Comparison of ENCODE assay signal across 17 cellular contexts in genomic region chr5:172403822-172404221, GRCh38. TPM values are rescaled to one million over a fixed set of nuclear protein-coding genes. Genes with fewer than 3 reads are reported as not detected.
DNase-seq lines count a peak whose midpoint lies in the region; ATAC-seq and TF ChIP-seq lines count a peak whose summit lies in the region.
"Had no signal": no experiment of that assay in that cellular context is flagged by ENCODE, and none has a peak within 500 bp of the region (broad histone marks: within the 10 kb centered on the region; RNA-seq: fewer than 3 reads in every experiment).

No MANE protein-coding gene starts in this region.

- H3K27me3 Mint-ChIP-seq in neural crest cell (ENCODE audit: low read depth) = no peaks in the 10 kb centered on the region
- H3K27me3 Mint-ChIP-seq in activated T-cell treated with anti-CD3 and anti-CD28 coated beads, Interleukin-2, amount 50 U/mL, for 24 hours = peaks cover 48% of the 10 kb centered on the region

- intact Hi-C loops in left cardiac atrium (cut with DNase I) = no loop called here
- intact Hi-C loops in thyroid gland (cut with DNase I) = no loop called here

- H3K9me3 ChIP-seq in adipocyte (ENCODE audit: control insufficient read depth, low read length) (no peaks in the 10 kb centered on the region), thyroid gland (no peaks in the 10 kb centered on the region)
- H3K9me3 ChIP-seq: HAP-1 had no signal

- H3K4me1 ChIP-seq in adipocyte (ENCODE audit: control insufficient read depth, insufficient read depth, low read length) (peaks cover 50% of the 10 kb centered on the region), thyroid gland (peaks cover 14 to 20% of the 10 kb centered on the region in 2 donors)
- H3K4me1 ChIP-seq: HAP-1 had no signal

- ATAC-seq in left cardiac atrium (peak; percentile 44 to 62), HG03280 (IDR thresholded peaks at IDR 0.05; ENCODE audit: unreplicated experiment) (no peak)
- ATAC-seq: activated CD8-positive, alpha-beta T cell treated with anti-CD3 and anti-CD28 coated beads, Interleukin-2, amount 10 ng/mL, durations not matched to agents 7 days and 5 days; naive thymus-derived CD8-positive, alpha-beta T cell; SK-N-SH treated with all-trans-retinoic acid at 6 μM for 48 hours had no signal

- H3K9me3 Mint-ChIP-seq in neural crest cell = no peaks in the 10 kb centered on the region
- H3K9me3 Mint-ChIP-seq in activated T-cell treated with anti-CD3 and anti-CD28 coated beads, Interleukin-2, amount 50 U/mL, for 24 hours = no peaks in the 10 kb centered on the region

- H3K36me3 ChIP-seq in adipocyte (ENCODE audit: control insufficient read depth, insufficient read depth, low read length, severe bottlenecking) (peaks cover 27% of the 10 kb centered on the region), thyroid gland (peaks cover 0 to 4% of the 10 kb centered on the region in 2 donors)

- H3K27ac ChIP-seq in thyroid gland = peak overlapping the region; percentile 67 to 90 (median 83)
- H3K27ac ChIP-seq: brain microvascular endothelial cell had no signal

- peaks cover 29% of the 10 kb centered on the region for H3K36me3 Mint-ChIP-seq in neural crest cell (ENCODE audit: low read depth)
- no peaks in the 10 kb centered on the region for H3K36me3 Mint-ChIP-seq in activated T-cell treated with anti-CD3 and anti-CD28 coated beads, Interleukin-2, amount 50 U/mL, for 24 hours (ENCODE audit: low read depth)

- H3K4me1 Mint-ChIP-seq in neural crest cell = peaks cover 29% of the 10 kb centered on the region
- H3K4me1 Mint-ChIP-seq in activated T-cell treated with anti-CD3 and anti-CD28 coated beads, Interleukin-2, amount 50 U/mL, for 24 hours (ENCODE audit: low read depth) = no peaks in the 10 kb centered on the region
- H3K4me1 Mint-ChIP-seq: B cell; naive thymus-derived CD8-positive, alpha-beta T cell had no signal

- H3K4me3 ChIP-seq in adipocyte (ENCODE audit: low read length) (peak overlapping the region; percentile 27), thyroid gland (replicated peaks in 1 of 3) (no peak overlapping the region)
- H3K4me3 ChIP-seq: HAP-1 had no signal

- 76 to 88% methylated on average over 7 of the region's 7 CpGs for WGBS in thyroid gland, 2 donors

- TF ChIP-seq CTCF in neural crest cell (conservative IDR thresholded peaks at IDR 0.05) (no peak), thyroid gland (IDR thresholded peaks at IDR 0.05) (no peak)

- peak overlapping the region; percentile 91 for H3K27ac Mint-ChIP-seq in neural crest cell (ENCODE audit: unreplicated experiment)
- no peak overlapping the region for H3K27ac Mint-ChIP-seq in activated T-cell treated with anti-CD3 and anti-CD28 coated beads, Interleukin-2, amount 50 U/mL, for 24 hours
- H3K27ac Mint-ChIP-seq: activated CD8-positive, alpha-beta T cell treated with anti-CD3 and anti-CD28 coated beads, Interleukin-2, amount 10 ng/mL, durations not matched to agents 7 days and 5 days; B cell; naive thymus-derived CD8-positive, alpha-beta T cell had no signal

- peak overlapping the region; percentile 78 for H3K9ac ChIP-seq in adipocyte (ENCODE audit: low read length)

- no peaks in the 10 kb centered on the region for H3K27me3 ChIP-seq in adipocyte (replicated peaks; ENCODE audit: control insufficient read depth, insufficient read depth, low read length)
- no peaks in the 10 kb centered on the region for H3K27me3 ChIP-seq in thyroid gland
- H3K27me3 ChIP-seq: brain microvascular endothelial cell had no signal

- H3K4me3 Mint-ChIP-seq in neural crest cell = no peak overlapping the region
- no peak overlapping the region for H3K4me3 Mint-ChIP-seq in activated T-cell treated with anti-CD3 and anti-CD28 coated beads, Interleukin-2, amount 50 U/mL, for 24 hours
- H3K4me3 Mint-ChIP-seq: activated CD8-positive, alpha-beta T cell treated with anti-CD3 and anti-CD28 coated beads, Interleukin-2, amount 10 ng/mL, durations not matched to agents 7 days and 5 days; B cell; naive thymus-derived CD8-positive, alpha-beta T cell had no signal

- DNase-seq in adipocyte (ENCODE audit: low read depth) = no peak
- DNase-seq in left cardiac atrium = no peak
- DNase-seq in neural crest cell (ENCODE audit: low read depth, low spot score) = no peak
- no peak for DNase-seq in thyroid gland
- DNase-seq in retina = no peak
- no peak for DNase-seq in activated T-cell treated with anti-CD3 and anti-CD28 coated beads, Interleukin-2, amount 50 U/mL, for 24 hours
- no peak for DNase-seq in NCI-H524 treated with DMSO at 0.1 percent for 48 hours (lab: John Stamatoyannopoulos, UW)
- DNase-seq: activated CD8-positive, alpha-beta T cell treated with anti-CD3 and anti-CD28 coated beads, Interleukin-2, amount 10 ng/mL, durations not matched to agents 7 days and 5 days; activated effector memory CD4-positive, alpha-beta T cell treated with Interleukin-2 at 50 U/mL for 16 hours; brain microvascular endothelial cell; naive thymus-derived CD8-positive, alpha-beta T cell; NCI-H2107; stimulated activated naive CD4-positive, alpha-beta T cell treated with Interleukin-2 at 50 U/mL for 16 hours had no signal

- TF ChIP-seq POLR2A in thyroid gland (IDR thresholded peaks at IDR 0.05) = no peak

RNA-seq across cellular contexts. Expression of gene SH3PXD2B, which starts 50.5 kb away (rescaled TPM):
- total RNA-seq in left cardiac atrium = 10 to 100 TPM in 1 of 2 donors, 1 to 10 TPM in 1; 10.0 to 15.3 TPM
- 86.1 and 89.1 TPM in 2 replicates for total RNA-seq in neural crest cell
- 10 to 100 TPM; 13.7 to 27.1 (median 21.1) TPM for total RNA-seq in thyroid gland
- total RNA-seq: B cell had no signal
